In the genomic region with DNA sequence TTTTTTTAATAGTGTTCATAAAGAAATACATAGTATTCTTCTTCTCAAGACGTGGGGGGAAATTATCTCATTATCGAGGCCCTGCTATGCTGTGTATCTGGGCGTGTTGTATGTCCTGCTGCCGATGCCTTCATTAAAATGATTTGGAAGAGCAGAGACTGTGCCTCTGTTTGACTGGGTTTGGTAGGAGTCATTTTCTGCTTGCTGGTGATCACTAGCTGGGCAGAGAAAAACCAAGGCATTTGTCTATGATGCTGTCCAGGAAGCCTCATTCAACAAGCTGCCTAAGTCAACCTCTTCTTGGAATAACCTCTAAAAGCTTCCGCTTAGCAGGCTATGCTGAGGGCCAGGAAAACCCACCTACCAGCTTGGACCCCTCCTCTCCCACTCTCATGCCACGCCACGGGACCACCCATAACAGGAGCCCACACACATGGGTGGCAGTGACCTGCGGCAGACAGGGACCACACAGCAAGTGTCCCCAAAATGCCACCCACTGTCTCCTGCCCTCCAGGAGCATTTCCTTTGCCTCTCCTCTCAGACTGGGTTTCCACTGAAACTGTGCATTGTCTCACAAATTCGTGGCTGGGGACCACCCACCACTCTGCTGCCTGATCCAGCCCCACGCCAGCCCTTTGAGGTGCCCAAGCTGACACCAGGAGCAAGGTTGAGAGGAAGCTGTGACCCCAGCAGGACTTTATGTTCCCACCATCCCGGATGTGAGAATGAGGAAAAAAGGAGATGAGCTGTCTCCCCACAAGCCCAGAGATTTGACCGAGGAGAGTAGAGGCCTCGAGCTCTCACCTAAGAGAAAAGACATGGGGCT, we compare ENCODE assay signal across 12 cellular contexts. TPM values are rescaled to one million over a fixed set of nuclear protein-coding genes. Genes with fewer than 3 reads are reported as not detected.
A peak's percentile ranks its signal among the peaks of the same experiment; 100 is the strongest.
DNase-seq lines count a peak whose midpoint lies in the region; ATAC-seq, FAIRE-seq and TF ChIP-seq lines count a peak whose summit lies in the region.
"Had no signal": no experiment of that assay in that cellular context is flagged by ENCODE, and none has a peak within 500 bp of the region (broad histone marks: within the 10 kb centered on the region; RNA-seq: fewer than 3 reads in every experiment).

No MANE protein-coding gene starts in this region.

- no peak overlapping the region for H3K14ac ChIP-seq in H1 (ENCODE audit: insufficient read length)

- 87% methylated on average over 12 of the region's 13 CpGs; no CpG with 5 or more reads in 1 of the 2 experiments for WGBS in H1 (ENCODE audit: extremely low coverage in 1 of 2, insufficient coverage in 1 of 2, insufficient read length in 1 of 2, insufficient replicate concordance in 2 of 2, low coverage in 1 of 2, low lambda C conversion rate in 2 of 2, missing lambda C conversion rate in 1 of 2), 2 experiments
- 75 to 81% (median 79%) methylated on average over 13 of the region's 13 CpGs for WGBS in stomach, 5 donors

- no peak overlapping the region for H4K5ac ChIP-seq in H1 (ENCODE audit: insufficient read length, low read depth, low read length)

- no peaks in the 10 kb centered on the region for H4K20me1 ChIP-seq in H1 (replicated peaks in 1 of 2; ENCODE audit: control insufficient read depth in 1 of 2, insufficient read depth in 2 of 2, low read length in 2 of 2)

- no peaks in the 10 kb centered on the region for H3K23me2 ChIP-seq in H1 (ENCODE audit: low read depth, low read length)

- TF ChIP-seq CTCF in H1 (IDR thresholded peaks at IDR 0.05; ENCODE audit: control extremely low read depth in 1 of 3, insufficient read depth in 1 of 3, low read depth in 1 of 3, low read length in 3 of 3) (no peak), stomach (IDR thresholded peaks at IDR 0.05) (no peak)

- peak overlapping the region; percentile 91 for H2BK12ac ChIP-seq in H1 (ENCODE audit: low read depth, low read length)

- POLR2A ChIA-PET in H1 (lab: Charles Lee; ENCODE audit: partially characterized antibody) = interaction anchor here (0.6 kb wide), 1 partner anchor 225 kb away, joined by 3 read pairs; no protein-coding TSS in a partner anchor

- CTCF ChIA-PET in activated CD8-positive, alpha-beta memory T cell treated with anti-CD3 and anti-CD28 coated beads, Interleukin-2, amount 10 ng/mL, durations not matched to agents 7 days and 5 days (lab: Charles Lee) = interaction anchor here (0.9 to 18.6 kb wide), 16 partner anchors 10 to 683 kb away, joined by 3 to 642 read pairs (median 4); no protein-coding TSS in a partner anchor
- CTCF ChIA-PET in H1 (lab: Charles Lee; ENCODE audit: partially characterized antibody) = interaction anchor here (0.6 to 4.0 kb wide), 16 partner anchors 8 to 350 kb away, joined by 3 to 26 read pairs (median 3); no protein-coding TSS in a partner anchor

- H2BK5ac ChIP-seq in H1 (ENCODE audit: low read depth, low read length) = peak overlapping the region; percentile 95; the same call in 1 of the 2 replicates

- ATAC-seq in activated CD8-positive, alpha-beta memory T cell treated with anti-CD3 and anti-CD28 coated beads, Interleukin-2, amount 10 ng/mL, durations not matched to agents 7 days and 5 days = no peak
- ATAC-seq in HG03469 (IDR thresholded peaks at IDR 0.05; ENCODE audit: unreplicated experiment) = no peak

- no peaks in the 10 kb centered on the region for H3K79me2 ChIP-seq in H1 (ENCODE audit: control insufficient read depth in 1 of 2, insufficient read depth in 2 of 2, low read length in 2 of 2)

- H3K4me3 Mint-ChIP-seq in activated CD8-positive, alpha-beta memory T cell treated with anti-CD3 and anti-CD28 coated beads, Interleukin-2, amount 10 ng/mL, durations not matched to agents 7 days and 5 days = peak overlapping the region; percentile 73
- H3K4me3 Mint-ChIP-seq: neural crest cell had no signal

- H2BK120ac ChIP-seq in H1 (replicated peaks; ENCODE audit: low read depth, low read length) = no peak overlapping the region

- H2BK15ac ChIP-seq in H1 (ENCODE audit: low read length) = peak overlapping the region; percentile 31; the same call in 1 of the 2 replicates

- no peak overlapping the region for H3K23ac ChIP-seq in H1 (ENCODE audit: insufficient read length)

- peak overlapping the region; percentile 95; the same call in 1 of the 2 replicates for H2AK5ac ChIP-seq in H1 (ENCODE audit: low read depth, low read length)

- no peak for TF ChIP-seq RAD21 in H1 (IDR thresholded peaks at IDR 0.05 in 1 of 2, conservative IDR thresholded peaks at IDR 0.05 in 1 of 2; ENCODE audit: low read depth in 2 of 2, low read length in 2 of 2)

- H3K27me3 ChIP-seq in H1 (replicated peaks in 1 of 4; ENCODE audit: control insufficient read depth in 3 of 4, extremely low read depth in 1 of 4, insufficient read depth in 3 of 4, low read length in 3 of 4) = no peaks in the 10 kb centered on the region
- H3K27me3 ChIP-seq in stomach = no peaks in the 10 kb centered on the region

- peak; percentile 3 for DNase-seq in activated naive CD4-positive, alpha-beta T cell treated with Interleukin-2 at 50 U/mL for 16 hours
- no peak for DNase-seq in activated naive CD4-positive, alpha-beta T cell treated with anti-CD3 and anti-CD28 coated beads, Interleukin-2, amount 50 U/mL, for 16 hours
- DNase-seq in activated CD8-positive, alpha-beta memory T cell treated with anti-CD3 and anti-CD28 coated beads, Interleukin-2, amount 10 ng/mL, durations not matched to agents 7 days and 5 days = no peak
- DNase-seq in H1 (ENCODE audit: low read depth in 1 of 2, low spot score in 2 of 2) = no peak
- DNase-seq in stomach = no peak
- DNase-seq in HT-29 (ENCODE audit: low spot score) = no peak
- DNase-seq in NCI-H1417 treated with DMSO at 0.1 percent for 48 hours (lab: John Stamatoyannopoulos, UW) = no peak
- DNase-seq: DND-41, NCI-H2029 treated with DMSO at 0.1 percent for 48 hours had no signal

- TF ChIP-seq POLR2A in H1 (IDR thresholded peaks at IDR 0.05; ENCODE audit: control extremely low read depth in 1 of 2, low read depth in 2 of 2, low read length in 2 of 2) (no peak), stomach (IDR thresholded peaks at IDR 0.05) (no peak)

- no peak overlapping the region for H3K9ac ChIP-seq in H1 (replicated peaks in 1 of 4; ENCODE audit: extremely low read depth in 1 of 4, low read depth in 3 of 4, low read length in 3 of 4)

- H2BK20ac ChIP-seq in H1 (ENCODE audit: low read length) = peak overlapping the region; percentile 82; the same call in 1 of the 2 replicates

- H3K79me1 ChIP-seq in H1 (ENCODE audit: low read depth, low read length) = no peaks in the 10 kb centered on the region

- no peak overlapping the region for H4K91ac ChIP-seq in H1 (replicated peaks; ENCODE audit: insufficient read length, low read length)

- peak overlapping the region; percentile 19 for H3K4ac ChIP-seq in H1 (replicated peaks; ENCODE audit: insufficient read length, low read depth, low read length)

- H3K36me3 Mint-ChIP-seq in activated CD8-positive, alpha-beta memory T cell treated with anti-CD3 and anti-CD28 coated beads, Interleukin-2, amount 10 ng/mL, durations not matched to agents 7 days and 5 days = peaks cover 66% of the 10 kb centered on the region

- no peak overlapping the region for H3K27ac ChIP-seq in H1 (ENCODE audit: low read depth, low read length)
- H3K27ac ChIP-seq in stomach = peak overlapping the region in 3 of 5 donors; percentile 11 to 53 (median 15)

- peaks cover 3% of the 10 kb centered on the region for H3K27me3 Mint-ChIP-seq in activated CD8-positive, alpha-beta memory T cell treated with anti-CD3 and anti-CD28 coated beads, Interleukin-2, amount 10 ng/mL, durations not matched to agents 7 days and 5 days

- H3K9me3 Mint-ChIP-seq in activated CD8-positive, alpha-beta memory T cell treated with anti-CD3 and anti-CD28 coated beads, Interleukin-2, amount 10 ng/mL, durations not matched to agents 7 days and 5 days (ENCODE audit: low read depth) = no peaks in the 10 kb centered on the region
- H3K9me3 Mint-ChIP-seq: neural crest cell had no signal

- H3K36me3 ChIP-seq in H1 (ENCODE audit: control insufficient read depth in 2 of 4, insufficient read depth in 4 of 4, low read length in 3 of 4) (no peaks in the 10 kb centered on the region), stomach (no peaks in the 10 kb centered on the region)

- no peak overlapping the region for H4K8ac ChIP-seq in H1 (ENCODE audit: extremely low read depth, insufficient read depth, low read length)

- H3K4me1 Mint-ChIP-seq in activated CD8-positive, alpha-beta memory T cell treated with anti-CD3 and anti-CD28 coated beads, Interleukin-2, amount 10 ng/mL, durations not matched to agents 7 days and 5 days = peaks cover 91% of the 10 kb centered on the region

- H2AFZ ChIP-seq in H1 (ENCODE audit: low read length) = no peak overlapping the region

- H3K9me3 ChIP-seq in H1 (ENCODE audit: insufficient read depth in 2 of 2, low read depth in 1 of 2, low read length in 1 of 2) (no peaks in the 10 kb centered on the region), stomach (no peaks in the 10 kb centered on the region)

- FAIRE-seq in H1 (lab: Jason Lieb, UNC) = no peak
- FAIRE-seq: endometrium had no signal

- H3K4me3 ChIP-seq in H1 (ENCODE audit: extremely low read depth in 1 of 4, insufficient read depth in 2 of 4, low read depth in 3 of 4, low read length in 4 of 4) (no peak overlapping the region), stomach (no peak overlapping the region)

- H3K4me1 ChIP-seq in H1 (replicated peaks in 1 of 4; ENCODE audit: control insufficient read depth in 3 of 4, insufficient read depth in 4 of 4, low read length in 3 of 4) = peaks cover 5 to 15% (median 7%) of the 10 kb centered on the region in 4 experiments
- peaks cover 18 to 55% (median 39%) of the 10 kb centered on the region in 4 donors for H3K4me1 ChIP-seq in stomach

- no peak for TF ChIP-seq EP300 in H1 (IDR thresholded peaks at IDR 0.05; ENCODE audit: borderline replicate concordance in 1 of 2, low read depth in 2 of 2, low read length in 2 of 2)
- TF ChIP-seq EP300 in stomach (IDR thresholded peaks at IDR 0.05) = no peak

- H3K4me2 ChIP-seq in H1 (ENCODE audit: insufficient read depth in 1 of 2, low read depth in 2 of 2, low read length in 2 of 2) = no peak overlapping the region

- H3K56ac ChIP-seq in H1 (replicated peaks; ENCODE audit: insufficient read length, low read depth, low read length) = no peak overlapping the region

- H3K27ac Mint-ChIP-seq in activated CD8-positive, alpha-beta memory T cell treated with anti-CD3 and anti-CD28 coated beads, Interleukin-2, amount 10 ng/mL, durations not matched to agents 7 days and 5 days = peak overlapping the region; percentile 99

- H3K18ac ChIP-seq in H1 (ENCODE audit: extremely low read depth, low read length) = peak overlapping the region; percentile 28; the same call in 1 of the 2 replicates

- intact Hi-C loops in stomach (cut with DNase I; ENCODE audit: low total_unique reads) = loop anchor here (10.0 kb wide), 1 partner anchor 293 kb away; no protein-coding TSS in a partner anchor

RNA-seq across cellular contexts. Expression of gene DAD1, which starts 36.8 kb away (rescaled TPM):
- total RNA-seq in activated CD8-positive, alpha-beta memory T cell treated with anti-CD3 and anti-CD28 coated beads, Interleukin-2, amount 10 ng/mL, durations not matched to agents 7 days and 5 days = 100 to 1,000 TPM; 115 to 185 TPM
- total RNA-seq in H1 (2021; fragmentation: NEBNext Ultra II Directional; extraction: Animal tissue kit (Norgen Biotek cat#: 25700)) = 131 and 133 TPM in 2 replicates
- polyA plus RNA-seq in H1 (2011; rRNA removed) (433 and 440 TPM in 2 replicates), stomach (100 to 1,000 TPM; 172 to 236 (median 202) TPM)
- polyA plus RNA-seq in H1 (2011; cell fraction: cytosol; rRNA removed) = 275 TPM
- polyA plus RNA-seq in H1 (2011; cell fraction: nucleus; rRNA removed) = 98.3 TPM
- polyA plus RNA-seq in H1 (2012, experiment 1 of 2) = 143 to 165 TPM (median 156 TPM) in 4 replicates
- 219 TPM for polyA plus RNA-seq in H1 (2012, experiment 2 of 2)
- 197 TPM for polyA plus RNA-seq in H1 (2013, experiment 1 of 2)
- polyA plus RNA-seq in H1 (2013, experiment 2 of 2) = 233 TPM
- polyA minus RNA-seq in H1 (2011; rRNA and poly(A)+ RNA removed) = 101 and 159 TPM in 2 replicates
- polyA minus RNA-seq in H1 (2011; cell fraction: cytosol; rRNA and poly(A)+ RNA removed) = 50.4 TPM
- 34.9 TPM for polyA minus RNA-seq in H1 (2011; cell fraction: nucleus; rRNA and poly(A)+ RNA removed)
- total RNA-seq in stomach = 100 to 1,000 TPM in 2 of 5 donors, 10 to 100 TPM in 2, not detected in 1; 36.8 to 191 (median 80.8) TPM
- total RNA-seq in HT-29 (2014; rRNA removed; shearing (Covaris generic)) = 111 and 124 TPM in 2 replicates

RNA-seq across cellular contexts. Expression of gene ABHD4, which starts 45.9 kb away (rescaled TPM):
- 10 to 100 TPM; 11.8 to 13.8 TPM for total RNA-seq in activated CD8-positive, alpha-beta memory T cell treated with anti-CD3 and anti-CD28 coated beads, Interleukin-2, amount 10 ng/mL, durations not matched to agents 7 days and 5 days
- 32.4 and 37.1 TPM in 2 replicates for total RNA-seq in H1 (2021; fragmentation: NEBNext Ultra II Directional; extraction: Animal tissue kit (Norgen Biotek cat#: 25700))
- polyA plus RNA-seq in H1 (2011; rRNA removed) = 40.6 and 42.9 TPM in 2 replicates
- 33.3 TPM for polyA plus RNA-seq in H1 (2011; cell fraction: cytosol; rRNA removed)
- 39.0 TPM for polyA plus RNA-seq in H1 (2011; cell fraction: nucleus; rRNA removed)
- polyA plus RNA-seq in H1 (2012, experiment 1 of 2) = 21.3 to 29.2 TPM (median 25.0 TPM) in 4 replicates
- 25.7 TPM for polyA plus RNA-seq in H1 (2012, experiment 2 of 2)
- polyA plus RNA-seq in H1 (2013, experiment 1 of 2) = 25.1 TPM
- polyA plus RNA-seq in H1 (2013, experiment 2 of 2) = 26.5 TPM
- 34.9 and 36.6 TPM in 2 replicates for polyA minus RNA-seq in H1 (2011; rRNA and poly(A)+ RNA removed)
- polyA minus RNA-seq in H1 (2011; cell fraction: cytosol; rRNA and poly(A)+ RNA removed) = 12.8 TPM
- polyA minus RNA-seq in H1 (2011; cell fraction: nucleus; rRNA and poly(A)+ RNA removed) = 22.9 TPM
- 100 to 1,000 TPM in 1 of 5 donors, 10 to 100 TPM in 4; 12.2 to 130 (median 27.7) TPM for total RNA-seq in stomach
- 10 to 100 TPM; 14.8 to 24.3 (median 17.0) TPM for polyA plus RNA-seq in stomach
- total RNA-seq in HT-29 (2014; rRNA removed; shearing (Covaris generic)) = 6.1 and 8.4 TPM in 2 replicates
